Comparison of ENCODE assay signal across 8 cellular contexts in genomic region chr20:13119583-13119982, GRCh38.
DNase-seq lines count a peak whose midpoint lies in the region; ATAC-seq and TF ChIP-seq lines count a peak whose summit lies in the region.

No MANE protein-coding gene starts in this region.

- H3K4me3 ChIP-seq in vagina, result no peak overlapping the region

- TF ChIP-seq CTCF in activated CD8-positive, alpha-beta T cell treated with anti-CD3 and anti-CD28 coated beads for 36 hours (IDR thresholded peaks at IDR 0.05), result peak; percentile 94
- TF ChIP-seq CTCF in nephron (IDR thresholded peaks at IDR 0.05; ENCODE audit: unreplicated experiment in 3 of 3), result peak; percentile 86 to 87 (median 87)
- TF ChIP-seq CTCF in vagina (IDR thresholded peaks at IDR 0.05), result peak; percentile 77 to 88 (median 81)

- no peaks in the 10 kb centered on the region for H3K27me3 ChIP-seq in vagina

- no peaks in the 10 kb centered on the region for H3K4me1 ChIP-seq in vagina

- intact Hi-C loops in activated CD8-positive, alpha-beta T cell treated with anti-CD3 and anti-CD28 coated beads for 36 hours (cut with micrococcal nuclease), result loop anchor here (1.0 to 2.0 kb wide), 3 partner anchors 143 to 427 kb away; no protein-coding TSS in a partner anchor
- intact Hi-C loops in vagina (cut with DNase I), result no loop called here

- H3K9me3 Mint-ChIP-seq in activated CD8-positive, alpha-beta T cell treated with anti-CD3 and anti-CD28 coated beads for 36 hours, result no peaks in the 10 kb centered on the region
- no peaks in the 10 kb centered on the region for H3K9me3 Mint-ChIP-seq in nephron

- no peaks in the 10 kb centered on the region for H3K36me3 ChIP-seq in vagina

- ATAC-seq in GM18909 (IDR thresholded peaks at IDR 0.05; ENCODE audit: poor library complexity, unreplicated experiment) (peak; percentile 81), HG03354 (IDR thresholded peaks at IDR 0.05; ENCODE audit: poor library complexity, severe bottlenecking, unreplicated experiment) (peak; percentile 75)
- peak; percentile 83 for ATAC-seq in activated CD8-positive, alpha-beta T cell treated with anti-CD3 and anti-CD28 coated beads for 36 hours

- no peak overlapping the region for H3K4me3 Mint-ChIP-seq in activated CD8-positive, alpha-beta T cell treated with anti-CD3 and anti-CD28 coated beads for 36 hours
- H3K4me3 Mint-ChIP-seq in nephron, result no peak overlapping the region

- no peaks in the 10 kb centered on the region for H3K4me1 Mint-ChIP-seq in activated CD8-positive, alpha-beta T cell treated with anti-CD3 and anti-CD28 coated beads for 36 hours (ENCODE audit: low read depth)
- H3K4me1 Mint-ChIP-seq in nephron, result peaks cover 9% of the 10 kb centered on the region

- DNase-seq in CD1c-positive myeloid dendritic cell (ENCODE audit: extremely low spot score) (peak; percentile 60), NCI-H524 (lab: John Stamatoyannopoulos, UW) (peak; percentile 74 to 78), fibroblast of gingiva (ENCODE audit: low read depth) (peak; percentile 54), vagina (ENCODE audit: extremely low spot score in 2 of 2) (no peak)
- DNase-seq in activated CD8-positive, alpha-beta T cell treated with anti-CD3 and anti-CD28 coated beads for 36 hours, result peak; percentile 31

- no peaks in the 10 kb centered on the region for H3K9me3 ChIP-seq in vagina

- H3K36me3 Mint-ChIP-seq in activated CD8-positive, alpha-beta T cell treated with anti-CD3 and anti-CD28 coated beads for 36 hours (ENCODE audit: low read depth), result no peaks in the 10 kb centered on the region
- H3K36me3 Mint-ChIP-seq in nephron (ENCODE audit: low read depth), result peaks cover 8% of the 10 kb centered on the region

- CTCF ChIA-PET in activated CD8-positive, alpha-beta T cell treated with anti-CD3 and anti-CD28 coated beads for 36 hours (lab: Charles Lee), result interaction anchor here (0.8 to 6.0 kb wide), 15 partner anchors 10 to 439 kb away, joined by 3 to 73 read pairs (median 4); no protein-coding TSS in a partner anchor

- no peak overlapping the region for H3K27ac Mint-ChIP-seq in activated CD8-positive, alpha-beta T cell treated with anti-CD3 and anti-CD28 coated beads for 36 hours
- peak overlapping the region in 2 of 3 experiments; percentile 4 to 15 for H3K27ac Mint-ChIP-seq in nephron

- TF ChIP-seq POLR2A in vagina (IDR thresholded peaks at IDR 0.05), result no peak

- H3K27ac ChIP-seq in vagina, result no peak overlapping the region

- POLR2A ChIA-PET in activated CD8-positive, alpha-beta T cell treated with anti-CD3 and anti-CD28 coated beads for 36 hours (lab: Charles Lee), result no interaction called here

- peaks cover 1% of the 10 kb centered on the region for H3K27me3 Mint-ChIP-seq in activated CD8-positive, alpha-beta T cell treated with anti-CD3 and anti-CD28 coated beads for 36 hours
- peaks cover 7% of the 10 kb centered on the region for H3K27me3 Mint-ChIP-seq in nephron (ENCODE audit: low read depth)

Comparison
In these comparisons a context has a peak if more than half of its experiments do, and no peak if none do; other contexts are left out.
1. DNase-seq: peak in CD1c-positive myeloid dendritic cell (single experiment), NCI-H524 (2 of 2), activated CD8-positive, alpha-beta T cell treated with anti-CD3 and anti-CD28 coated beads for 36 hours (single experiment) and fibroblast of gingiva (single experiment); none in vagina (0 of 2).
2. Peak in every context shown above with its lines, with median percentiles within 50 percentile points of each other: ATAC-seq and CTCF ChIP-seq.